8 cellular contexts compared by ENCODE assay signal in the genomic region with DNA sequence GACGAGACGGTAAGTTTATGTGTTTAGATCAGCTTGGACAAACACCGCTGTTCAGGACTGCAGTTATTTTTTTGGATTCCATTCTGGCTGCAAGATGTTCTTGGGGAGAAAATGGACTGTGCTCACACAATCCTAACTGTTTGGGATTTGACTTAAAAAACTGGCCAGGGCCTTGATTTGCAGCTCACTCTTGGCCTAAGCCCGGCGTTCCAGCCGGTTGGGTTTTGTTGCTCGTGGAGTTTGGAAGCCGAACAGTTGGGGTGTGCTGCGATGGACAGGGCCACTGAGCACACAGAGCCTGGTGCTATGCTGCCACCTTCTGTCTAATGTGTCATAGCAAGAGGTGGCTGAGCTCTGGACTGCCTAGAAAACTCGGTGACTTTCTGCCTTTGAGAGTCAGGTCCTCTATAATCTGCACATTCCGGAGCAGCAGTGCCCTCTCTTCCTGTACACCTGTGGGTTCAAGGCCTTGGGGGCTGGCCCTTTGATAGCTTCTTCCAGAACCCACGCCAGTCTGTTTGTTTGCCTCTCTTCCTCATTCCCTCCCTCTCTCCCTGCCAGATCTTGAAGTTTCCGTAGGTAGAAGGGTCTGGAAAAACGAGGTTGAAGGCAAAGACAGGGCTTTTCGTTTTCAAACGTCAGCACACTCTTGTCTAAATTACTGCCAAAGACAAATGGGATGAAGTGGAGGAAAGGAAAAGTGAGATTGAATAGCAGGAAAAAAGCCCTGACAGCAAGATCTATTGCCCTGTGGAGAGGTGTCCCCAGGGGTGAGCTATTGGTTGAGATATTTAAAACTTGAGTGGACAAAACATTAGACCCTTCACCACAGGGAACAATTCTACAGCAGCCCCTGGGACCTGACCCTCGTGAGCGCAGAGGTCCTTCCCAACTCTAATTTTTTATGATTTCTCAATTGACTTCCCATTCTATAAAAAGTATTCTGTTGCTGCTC.
DNase-seq lines count a peak whose midpoint lies in the region; ATAC-seq and TF ChIP-seq lines count a peak whose summit lies in the region.

No MANE protein-coding gene starts in this region.

- ATAC-seq in DND-41 (ENCODE audit: insufficient read depth, low read depth): peak; percentile 96
- peak; percentile 75 for ATAC-seq in GM21825 (IDR thresholded peaks at IDR 0.05; ENCODE audit: unreplicated experiment)
- ATAC-seq in psoas muscle: peak; percentile 94 to 99 (median 96)
- ATAC-seq in aorta (ENCODE audit: low FRiP score): peak; percentile 97

- H3K4me3 Mint-ChIP-seq in activated naive CD8-positive, alpha-beta T cell treated with anti-CD3 and anti-CD28 coated beads for 36 hours: no peak overlapping the region

- WGBS in psoas muscle, 3 donors: 17 to 23% (median 20%) methylated on average over 18 of the region's 18 CpGs
- 4% methylated on average over 18 of the region's 18 CpGs for WGBS in aorta, 2 donors

- intact Hi-C loops in psoas muscle (cut with DNase I) (loop anchor here (2.0 to 10.0 kb wide), 7 partner anchors 137 to 913 kb away; no protein-coding TSS in a partner anchor), aorta (cut with DNase I) (loop anchor here (5.0 to 10.0 kb wide), 7 partner anchors 137 to 800 kb away; no protein-coding TSS in a partner anchor)

- no peaks in the 10 kb centered on the region for H3K9me2 ChIP-seq in Loucy (replicated peaks; ENCODE audit: low read depth, low read length)

- no peaks in the 10 kb centered on the region for H3K9me3 Mint-ChIP-seq in activated naive CD8-positive, alpha-beta T cell treated with anti-CD3 and anti-CD28 coated beads for 36 hours

- H4K20me1 ChIP-seq in DND-41 (ENCODE audit: insufficient read depth, low read length): no peaks in the 10 kb centered on the region
- H4K20me1 ChIP-seq in Loucy (ENCODE audit: insufficient read depth, low read length, poor library complexity, severe bottlenecking): no peaks in the 10 kb centered on the region

- DNase-seq in DND-41: peak; percentile 75
- DNase-seq in SK-N-DZ (ENCODE audit: low spot score): peak; percentile 79
- DNase-seq in activated naive CD8-positive, alpha-beta T cell treated with anti-CD3 and anti-CD28 coated beads for 36 hours: peak; percentile 56
- DNase-seq in cardiac muscle cell (ENCODE audit: low read depth in 1 of 2, low spot score in 1 of 2): peak; percentile 91 to 94
- DNase-seq in psoas muscle: peak; percentile 85 to 87
- peak; percentile 90 to 91 for DNase-seq in aorta

- H3K79me2 ChIP-seq in DND-41 (ENCODE audit: insufficient read depth, low read length) (no peaks in the 10 kb centered on the region), Loucy (ENCODE audit: insufficient read depth, low read length) (no peaks in the 10 kb centered on the region)

- no peak overlapping the region for H3K27ac Mint-ChIP-seq in activated naive CD8-positive, alpha-beta T cell treated with anti-CD3 and anti-CD28 coated beads for 36 hours

- H3K27me3 Mint-ChIP-seq in activated naive CD8-positive, alpha-beta T cell treated with anti-CD3 and anti-CD28 coated beads for 36 hours: peaks cover 9% of the 10 kb centered on the region

- H3K27ac ChIP-seq in DND-41 (ENCODE audit: low read length) (no peak overlapping the region), cardiac muscle cell (no peak overlapping the region), psoas muscle (peak overlapping the region; percentile 21), aorta (ENCODE audit: low read depth in 1 of 2, low read length in 2 of 2) (peak overlapping the region in 1 of 2 donors; percentile 90)

- H3K4me3 ChIP-seq in DND-41 (ENCODE audit: low read depth in 1 of 2, low read length in 2 of 2) (no peak overlapping the region), Loucy (ENCODE audit: low read length, poor library complexity, severe bottlenecking) (no peak overlapping the region), cardiac muscle cell (no peak overlapping the region), psoas muscle (no peak overlapping the region), aorta (ENCODE audit: low read length in 2 of 2) (no peak overlapping the region)

- H3K27me3 ChIP-seq in DND-41 (ENCODE audit: insufficient read depth, low read length, poor library complexity) (peaks cover 7% of the 10 kb centered on the region), Loucy (ENCODE audit: insufficient read depth, low read length, poor library complexity, severe bottlenecking) (no peaks in the 10 kb centered on the region), cardiac muscle cell (no peaks in the 10 kb centered on the region), psoas muscle (ENCODE audit: insufficient read depth in 3 of 3, low read length in 2 of 3) (no peaks in the 10 kb centered on the region), aorta (ENCODE audit: control insufficient read depth in 1 of 2, insufficient read depth in 2 of 2, low read length in 1 of 2) (no peaks in the 10 kb centered on the region)

- TF ChIP-seq CTCF in DND-41 (IDR thresholded peaks at IDR 0.05; ENCODE audit: borderline replicate concordance, extremely low read depth, low read length, poor library complexity, severe bottlenecking) (peak; percentile 88), Loucy (conservative IDR thresholded peaks at IDR 0.05; ENCODE audit: low read length) (peak; percentile 88), cardiac muscle cell (IDR thresholded peaks at IDR 0.05; ENCODE audit: low read depth, low read length) (peak; percentile 89), psoas muscle (IDR thresholded peaks at IDR 0.05) (peak; percentile 84)

- H3K4me1 ChIP-seq in DND-41 (ENCODE audit: insufficient read depth, low read length): peaks cover 24% of the 10 kb centered on the region
- peaks cover 44% of the 10 kb centered on the region for H3K4me1 ChIP-seq in Loucy (ENCODE audit: insufficient read depth, low read length, poor library complexity, severe bottlenecking)
- H3K4me1 ChIP-seq in cardiac muscle cell (ENCODE audit: low read depth): no peaks in the 10 kb centered on the region
- no peaks in the 10 kb centered on the region for H3K4me1 ChIP-seq in psoas muscle
- H3K4me1 ChIP-seq in aorta (ENCODE audit: control insufficient read depth in 1 of 2, insufficient read depth in 2 of 2, low read length in 2 of 2): peaks cover 0 to 4% of the 10 kb centered on the region in 2 donors

- H3K9ac ChIP-seq in DND-41 (ENCODE audit: low read depth, low read length) (no peak overlapping the region), Loucy (ENCODE audit: low read depth, low read length, poor library complexity, severe bottlenecking) (peak overlapping the region; percentile 3)

- H3K9me3 ChIP-seq in DND-41 (ENCODE audit: insufficient read depth, low read length, severe bottlenecking) (no peaks in the 10 kb centered on the region), Loucy (ENCODE audit: insufficient read depth, low read depth, low read length) (no peaks in the 10 kb centered on the region), cardiac muscle cell (ENCODE audit: low read depth) (no peaks in the 10 kb centered on the region), psoas muscle (no peaks in the 10 kb centered on the region), aorta (ENCODE audit: control insufficient read depth, low read length) (no peaks in the 10 kb centered on the region)

- peaks cover 24% of the 10 kb centered on the region for H3K4me1 Mint-ChIP-seq in activated naive CD8-positive, alpha-beta T cell treated with anti-CD3 and anti-CD28 coated beads for 36 hours

- H2AFZ ChIP-seq in DND-41 (ENCODE audit: low read depth, low read length) (0 out of 2 replicates have a peak overlapping the region, but pooled peaks have one; percentile 53), Loucy (ENCODE audit: low read length) (peak overlapping the region; percentile 40)

- no peaks in the 10 kb centered on the region for H3K36me3 ChIP-seq in DND-41 (ENCODE audit: insufficient read depth, low read length)
- H3K36me3 ChIP-seq in Loucy (ENCODE audit: insufficient read depth, low read length): no peaks in the 10 kb centered on the region
- no peaks in the 10 kb centered on the region for H3K36me3 ChIP-seq in cardiac muscle cell
- no peaks in the 10 kb centered on the region for H3K36me3 ChIP-seq in psoas muscle (ENCODE audit: insufficient read depth in 1 of 2, low read depth in 1 of 2)
- H3K36me3 ChIP-seq in aorta (ENCODE audit: control insufficient read depth in 1 of 2, insufficient read depth in 2 of 2, low read length in 1 of 2): no peaks in the 10 kb centered on the region

- H3K36me3 Mint-ChIP-seq in activated naive CD8-positive, alpha-beta T cell treated with anti-CD3 and anti-CD28 coated beads for 36 hours: no peaks in the 10 kb centered on the region

- H3F3A ChIP-seq in Loucy (ENCODE audit: low read depth): no peaks in the 10 kb centered on the region

- H3K4me2 ChIP-seq in DND-41 (ENCODE audit: insufficient read depth, low read length): peak overlapping the region; percentile 37
- H3K4me2 ChIP-seq in Loucy (ENCODE audit: low read depth, low read length, poor library complexity, severe bottlenecking): peak overlapping the region; percentile 50
